8 cellular contexts compared by ENCODE assay signal in genomic region chr3:8970971-8971589, GRCh38. TPM values are rescaled to one million over a fixed set of nuclear protein-coding genes. Genes with fewer than 3 reads are reported as not detected.
DNase-seq lines count a peak whose midpoint lies in the region; ATAC-seq and TF ChIP-seq lines count a peak whose summit lies in the region.

No MANE protein-coding gene starts in this region.

- no peak overlapping the region for H3K27ac Mint-ChIP-seq in neural progenitor cell

- peak; percentile 51 for ATAC-seq in HG02884 (IDR thresholded peaks at IDR 0.05; ENCODE audit: unreplicated experiment)
- peak; percentile 71 for ATAC-seq in esophagus mucosa
- no peak for ATAC-seq in GM21423 (IDR thresholded peaks at IDR 0.05; ENCODE audit: unreplicated experiment)

- H3K36me3 ChIP-seq in NT2/D1 (ENCODE audit: insufficient read depth, insufficient read length, low read length): no peaks in the 10 kb centered on the region
- no peaks in the 10 kb centered on the region for H3K36me3 ChIP-seq in neural progenitor cell

- no peak overlapping the region for H3K4me3 Mint-ChIP-seq in neural progenitor cell

- no peaks in the 10 kb centered on the region for H4K20me1 ChIP-seq in neural progenitor cell (ENCODE audit: low read depth)

- H3K27me3 Mint-ChIP-seq in neural progenitor cell (ENCODE audit: insufficient read depth, low read depth): peaks cover 9% of the 10 kb centered on the region

- H3K4me2 ChIP-seq in neural progenitor cell: no peak overlapping the region

- H3K4me3 ChIP-seq in NT2/D1 (ENCODE audit: insufficient read length, low read depth): no peak overlapping the region
- no peak overlapping the region for H3K4me3 ChIP-seq in neural progenitor cell

- H3K9me3 ChIP-seq in NT2/D1 (ENCODE audit: insufficient read depth, low read length): no peaks in the 10 kb centered on the region
- H3K9me3 ChIP-seq in neural progenitor cell (ENCODE audit: low read depth): no peaks in the 10 kb centered on the region

- no peaks in the 10 kb centered on the region for H3F3A ChIP-seq in neural progenitor cell (ENCODE audit: low read depth)

- H3K27me3 ChIP-seq in NT2/D1 (ENCODE audit: insufficient read depth, insufficient read length): peaks cover 10% of the 10 kb centered on the region
- H3K27me3 ChIP-seq in neural progenitor cell: peaks cover 5% of the 10 kb centered on the region

- in situ Hi-C loops in G401 (cut with HindIII; ENCODE audit: low sequenced_read_pairs): no loop called here

- H3K9ac ChIP-seq in NT2/D1 (ENCODE audit: insufficient read length, low read depth): no peak overlapping the region
- no peak overlapping the region for H3K9ac ChIP-seq in neural progenitor cell

- peaks cover 2% of the 10 kb centered on the region for H3K9me3 Mint-ChIP-seq in neural progenitor cell

- H3K4me1 ChIP-seq in NT2/D1 (ENCODE audit: insufficient read depth, insufficient read length): no peaks in the 10 kb centered on the region
- H3K4me1 ChIP-seq in neural progenitor cell: no peaks in the 10 kb centered on the region

- H3K79me2 ChIP-seq in neural progenitor cell (ENCODE audit: low read depth): no peaks in the 10 kb centered on the region

- no peak overlapping the region for H3K27ac ChIP-seq in neural progenitor cell

- no peak overlapping the region for H2AFZ ChIP-seq in neural progenitor cell (replicated peaks)

- H3K4me1 Mint-ChIP-seq in neural progenitor cell: peaks cover 11% of the 10 kb centered on the region

- DNase-seq in G401 (ENCODE audit: low spot score) (peak; percentile 87), NT2/D1 (ENCODE audit: low read depth, low spot score) (peak; percentile 40), activated T-cell treated with anti-CD3 and anti-CD28 coated beads for 24 hours (ENCODE audit: low read depth) (peak; percentile 69), neural progenitor cell (ENCODE audit: low spot score) (peak; percentile 72), stromal cell of bone marrow (ENCODE audit: low read depth) (peak; percentile 33)

- TF ChIP-seq CTCF in neural progenitor cell (IDR thresholded peaks at IDR 0.05): peak; percentile 98

- no peaks in the 10 kb centered on the region for H3K36me3 Mint-ChIP-seq in neural progenitor cell

RNA-seq across cellular contexts. Expression of gene RAD18, which starts 7.8 kb away (rescaled TPM):
- 14.3 and 29.5 TPM in 2 replicates for total RNA-seq in G401 (2014; rRNA removed; shearing (Covaris generic))
- 9.4 TPM for total RNA-seq in esophagus mucosa
- total RNA-seq in neural progenitor cell (ENCODE audit: low replicate concordance): 13.9 and 22.1 TPM in 2 replicates

Comparison
In these comparisons a context has a peak if more than half of its experiments do, and no peak if none do; other contexts are left out.
1. DNase-seq: peak in every context shown above with its lines; median percentile 87 in G401; 72 in neural progenitor cell; 69 in activated T-cell treated with anti-CD3 and anti-CD28 coated beads for 24 hours; 40 in NT2/D1; 33 in stromal cell of bone marrow.